8 cellular contexts compared by ENCODE assay signal in the genomic region with DNA sequence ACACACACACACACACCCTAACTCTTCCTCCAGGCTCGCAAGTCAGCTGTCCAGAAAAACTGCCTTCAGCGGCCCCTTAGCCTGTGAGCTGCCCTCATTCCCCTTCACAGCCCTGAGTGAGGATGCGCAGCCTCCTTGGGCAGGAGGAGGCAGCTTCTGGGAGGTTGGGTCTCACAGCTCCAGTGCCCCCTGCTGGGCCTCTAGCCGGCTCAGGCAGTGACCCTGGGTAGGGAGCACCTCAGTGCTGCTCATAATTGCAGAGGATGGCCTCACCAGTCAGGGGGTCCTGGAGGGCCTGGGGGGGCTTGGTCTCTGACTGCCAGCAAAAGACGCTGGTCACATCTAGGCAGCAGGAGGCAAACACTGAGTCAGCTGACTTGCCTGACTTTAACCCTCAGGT. TPM values are rescaled to one million over a fixed set of nuclear protein-coding genes. Genes with fewer than 3 reads are reported as not detected.
DNase-seq lines count a peak whose midpoint lies in the region; ATAC-seq and TF ChIP-seq lines count a peak whose summit lies in the region.

No MANE protein-coding gene starts in this region.

- H3K27me3 Mint-ChIP-seq in activated CD8-positive, alpha-beta T cell treated with anti-CD3 and anti-CD28 coated beads, Interleukin-2, amount 10 ng/mL, durations not matched to agents 7 days and 5 days (ENCODE audit: low read depth), result peaks cover 38% of the 10 kb centered on the region

- CTCF ChIA-PET in activated CD8-positive, alpha-beta T cell treated with anti-CD3 and anti-CD28 coated beads, Interleukin-2, amount 10 ng/mL, durations not matched to agents 7 days and 5 days (lab: Charles Lee), result interaction anchor here (1.3 kb wide), 1 partner anchor 58 kb away, joined by 3 read pairs; no protein-coding TSS in a partner anchor

- no peak overlapping the region for H3K27ac ChIP-seq in left ventricle myocardium inferior (replicated peaks)
- no peak overlapping the region for H3K27ac ChIP-seq in aorta (ENCODE audit: low read depth in 1 of 2, low read length in 2 of 2)

- POLR2A ChIA-PET in activated CD8-positive, alpha-beta T cell treated with anti-CD3 and anti-CD28 coated beads, Interleukin-2, amount 10 ng/mL, durations not matched to agents 7 days and 5 days (lab: Charles Lee), result interaction anchor here (1.4 kb wide), 1 partner anchor 43 kb away, joined by 3 read pairs; no protein-coding TSS in a partner anchor

- DNase-seq in left ventricle myocardium inferior, result no peak
- no peak for DNase-seq in Right ventricle myocardium superior
- no peak for DNase-seq in activated CD8-positive, alpha-beta T cell treated with anti-CD3 and anti-CD28 coated beads, Interleukin-2, amount 10 ng/mL, durations not matched to agents 7 days and 5 days
- no peak for DNase-seq in kidney epithelial cell (ENCODE audit: low read depth)
- no peak for DNase-seq in aorta
- DNase-seq in SHP77 treated with DMSO at 0.1 percent for 48 hours (lab: John Stamatoyannopoulos, UW), result no peak
- no peak for DNase-seq in NCI-H524 treated with DMSO at 0.1 percent for 48 hours (lab: John Stamatoyannopoulos, UW)

- TF ChIP-seq CTCF in left ventricle myocardium inferior (IDR thresholded peaks at IDR 0.05; ENCODE audit: borderline replicate concordance) (no peak), kidney epithelial cell (IDR thresholded peaks at IDR 0.05; ENCODE audit: insufficient read depth, low read length, poor library complexity, severe bottlenecking) (peak; percentile 20)

- ATAC-seq in Right ventricle myocardium superior (ENCODE audit: poor library complexity), result no peak
- ATAC-seq in activated CD8-positive, alpha-beta T cell treated with anti-CD3 and anti-CD28 coated beads, Interleukin-2, amount 10 ng/mL, durations not matched to agents 7 days and 5 days, result peak; percentile 23
- ATAC-seq in aorta (ENCODE audit: low FRiP score), result peak; percentile 30
- no peak for ATAC-seq in GM18873 (IDR thresholded peaks at IDR 0.05; ENCODE audit: low FRiP score, unreplicated experiment)

- no peaks in the 10 kb centered on the region for H3K36me3 Mint-ChIP-seq in activated CD8-positive, alpha-beta T cell treated with anti-CD3 and anti-CD28 coated beads, Interleukin-2, amount 10 ng/mL, durations not matched to agents 7 days and 5 days (ENCODE audit: low read depth)

- no peaks in the 10 kb centered on the region for H3K9me3 Mint-ChIP-seq in activated CD8-positive, alpha-beta T cell treated with anti-CD3 and anti-CD28 coated beads, Interleukin-2, amount 10 ng/mL, durations not matched to agents 7 days and 5 days (ENCODE audit: insufficient read depth)

- H3K36me3 ChIP-seq in left ventricle myocardium inferior, result no peaks in the 10 kb centered on the region
- H3K36me3 ChIP-seq in kidney epithelial cell (ENCODE audit: control insufficient read depth, insufficient read depth, low read length), result no peaks in the 10 kb centered on the region
- no peaks in the 10 kb centered on the region for H3K36me3 ChIP-seq in aorta (ENCODE audit: control insufficient read depth in 1 of 2, insufficient read depth in 2 of 2, low read length in 1 of 2)

- 47 to 55% methylated on average over 5 of the region's 5 CpGs for WGBS in aorta, 2 donors

- peaks cover 2% of the 10 kb centered on the region for H3K4me1 Mint-ChIP-seq in activated CD8-positive, alpha-beta T cell treated with anti-CD3 and anti-CD28 coated beads, Interleukin-2, amount 10 ng/mL, durations not matched to agents 7 days and 5 days (ENCODE audit: low read depth)

- H3K27me3 ChIP-seq in left ventricle myocardium inferior (ENCODE audit: low read depth) (peaks cover 62% of the 10 kb centered on the region), kidney epithelial cell (ENCODE audit: control insufficient read depth, insufficient read depth, low read length) (peaks cover 21% of the 10 kb centered on the region), aorta (ENCODE audit: control insufficient read depth in 1 of 2, insufficient read depth in 2 of 2, low read length in 1 of 2) (peaks cover 0 to 1% of the 10 kb centered on the region in 2 donors)

- H3K4me3 ChIP-seq in left ventricle myocardium inferior (peak overlapping the region; percentile 65), kidney epithelial cell (ENCODE audit: low read depth, low read length) (no peak overlapping the region), aorta (ENCODE audit: low read length in 2 of 2) (no peak overlapping the region)

- H3K27ac Mint-ChIP-seq in activated CD8-positive, alpha-beta T cell treated with anti-CD3 and anti-CD28 coated beads, Interleukin-2, amount 10 ng/mL, durations not matched to agents 7 days and 5 days, result no peak overlapping the region

- H3K4me3 Mint-ChIP-seq in activated CD8-positive, alpha-beta T cell treated with anti-CD3 and anti-CD28 coated beads, Interleukin-2, amount 10 ng/mL, durations not matched to agents 7 days and 5 days, result no peak overlapping the region

- intact Hi-C loops in left ventricle myocardium inferior (cut with micrococcal nuclease) (no loop called here), Right ventricle myocardium superior (cut with DNase I) (no loop called here), aorta (cut with DNase I) (no loop called here)

- peaks cover 13% of the 10 kb centered on the region for H3K4me1 ChIP-seq in left ventricle myocardium inferior
- H3K4me1 ChIP-seq in aorta (ENCODE audit: control insufficient read depth in 1 of 2, insufficient read depth in 2 of 2, low read length in 2 of 2), result no peaks in the 10 kb centered on the region

- H3K9me3 ChIP-seq in left ventricle myocardium inferior (replicated peaks) (no peaks in the 10 kb centered on the region), aorta (ENCODE audit: control insufficient read depth, low read length) (no peaks in the 10 kb centered on the region)

RNA-seq across cellular contexts. Expression of gene ZNF273, which starts 43.7 kb away (rescaled TPM):
- total RNA-seq in left ventricle myocardium inferior (1.1 TPM), Right ventricle myocardium superior (1.5 TPM), kidney epithelial cell (3.8 and 5.3 TPM in 2 replicates), aorta (10 to 100 TPM in 1 of 2 donors, 1 to 10 TPM in 1; 4.7 to 15.7 TPM)
- 10 to 100 TPM; 10.6 to 11.8 TPM for total RNA-seq in activated CD8-positive, alpha-beta T cell treated with anti-CD3 and anti-CD28 coated beads, Interleukin-2, amount 10 ng/mL, durations not matched to agents 7 days and 5 days
- 1 to 10 TPM; 1.9 to 5.8 TPM for polyA plus RNA-seq in aorta

RNA-seq across cellular contexts. Expression of gene ZNF117, which starts 44.1 kb away (rescaled TPM):
- total RNA-seq in left ventricle myocardium inferior (3.2 TPM), Right ventricle myocardium superior (2.3 TPM), kidney epithelial cell (6.4 TPM in 2 replicates), aorta (10 to 100 TPM; 15.3 to 28.0 TPM)
- total RNA-seq in activated CD8-positive, alpha-beta T cell treated with anti-CD3 and anti-CD28 coated beads, Interleukin-2, amount 10 ng/mL, durations not matched to agents 7 days and 5 days, result 1 to 10 TPM; 7.0 to 8.7 TPM
- 1 to 10 TPM in 1 of 2 donors, under 1 TPM in 1; 0.50 to 6.1 TPM for polyA plus RNA-seq in aorta

RNA-seq across cellular contexts. Expression of gene ERV3-1, which starts 59.7 kb away (rescaled TPM):
- total RNA-seq in left ventricle myocardium inferior (6.8 TPM), Right ventricle myocardium superior (6.3 TPM), kidney epithelial cell (6.5 and 8.8 TPM in 2 replicates), aorta (10 to 100 TPM; 22.0 to 31.3 TPM)
- total RNA-seq in activated CD8-positive, alpha-beta T cell treated with anti-CD3 and anti-CD28 coated beads, Interleukin-2, amount 10 ng/mL, durations not matched to agents 7 days and 5 days, result 10 to 100 TPM; 12.5 to 14.8 TPM
- polyA plus RNA-seq in aorta, result 1 to 10 TPM; 1.5 to 6.2 TPM

Comparison
In these comparisons a context has a peak if more than half of its experiments do, and no peak if none do; other contexts are left out.
1. ATAC-seq: peak in activated CD8-positive, alpha-beta T cell treated with anti-CD3 and anti-CD28 coated beads, Interleukin-2, amount 10 ng/mL, durations not matched to agents 7 days and 5 days (single experiment) and aorta (single experiment); none in Right ventricle myocardium superior (single experiment) and GM18873 (single experiment).